1 cellular context compared by ENCODE assay signal in genomic region chr13:27860743-27861142, GRCh38.
TF ChIP-seq lines count a peak whose summit lies in the region.

No MANE protein-coding gene starts in this region.

TF ChIP-seq in GM23338, 12 proteins besides CTCF, POLR2A, EP300 and RAD21 (continued from another document):
- no peak for TF ChIP-seq ZNF462 (CRISPR knock-in tag; IDR thresholded peaks at IDR 0.05)
- no peak for TF ChIP-seq POLR2AphosphoS5 (IDR thresholded peaks at IDR 0.05; ENCODE audit: low read depth)
